9 cellular contexts compared by ENCODE assay signal in the genomic region with DNA sequence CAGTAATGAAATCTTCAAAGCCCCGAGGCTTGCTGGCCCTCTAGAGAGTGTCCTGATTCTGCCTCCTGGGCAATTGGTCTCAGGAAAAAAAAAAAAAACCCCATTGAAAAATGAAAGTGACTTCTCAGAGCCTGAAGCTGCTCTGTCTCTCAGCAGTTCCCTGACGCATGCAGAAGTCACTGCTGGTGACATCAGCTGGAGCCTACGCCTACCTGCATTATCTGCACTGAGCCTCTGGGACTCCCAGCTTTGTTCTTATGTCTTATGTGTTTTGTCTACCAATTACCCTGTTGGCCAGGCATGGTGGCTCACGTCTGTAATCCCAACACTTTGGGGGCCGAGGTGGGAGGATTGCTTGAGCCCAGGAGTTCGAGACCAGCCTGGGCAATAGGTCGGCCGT. TPM values are rescaled to one million over a fixed set of nuclear protein-coding genes. Genes with fewer than 3 reads are reported as not detected.
DNase-seq lines count a peak whose midpoint lies in the region; ATAC-seq, FAIRE-seq and TF ChIP-seq lines count a peak whose summit lies in the region.
"Had no signal": no experiment of that assay in that cellular context is flagged by ENCODE, and none has a peak within 500 bp of the region (broad histone marks: within the 10 kb centered on the region; RNA-seq: fewer than 3 reads in every experiment).

No MANE protein-coding gene starts in this region.

- H3K27me3 ChIP-seq in astrocyte (ENCODE audit: insufficient read depth, low read length): no peaks in the 10 kb centered on the region

- no peaks in the 10 kb centered on the region for H4K20me1 ChIP-seq in astrocyte (ENCODE audit: insufficient read depth, low read length)

- FAIRE-seq in astrocyte (lab: Jason Lieb, UNC): no peak

- H3K4me3 ChIP-seq in astrocyte (ENCODE audit: insufficient read depth, low read depth, low read length): no peak overlapping the region

- peaks cover 1% of the 10 kb centered on the region for H3K27me3 Mint-ChIP-seq in astrocyte (ENCODE audit: low read depth, unreplicated experiment)

- H3K27ac Mint-ChIP-seq in astrocyte (ENCODE audit: unreplicated experiment): no peak overlapping the region
- H3K27ac Mint-ChIP-seq: T-helper 1 cell treated with Interleukin-12 subunit alpha and Interleukin-12 subunit beta and Interleukin-4 antibody, amounts not matched to agents 30 μg/mL and 1 μg/mL, for 36 hours had no signal

- peak overlapping the region; percentile 47 for H3K4me2 ChIP-seq in astrocyte (ENCODE audit: low read length)

- H3K4me1 Mint-ChIP-seq in astrocyte (ENCODE audit: low read depth, unreplicated experiment): no peaks in the 10 kb centered on the region

- ATAC-seq in HG03442 (IDR thresholded peaks at IDR 0.05; ENCODE audit: unreplicated experiment): no peak
- ATAC-seq in HG02588 (IDR thresholded peaks at IDR 0.05; ENCODE audit: unreplicated experiment): no peak

- H3K36me3 Mint-ChIP-seq in astrocyte (ENCODE audit: low read depth, unreplicated experiment): no peaks in the 10 kb centered on the region

- no peaks in the 10 kb centered on the region for H3K36me3 ChIP-seq in astrocyte (ENCODE audit: insufficient read depth, low read length)

- no peak overlapping the region for H3K9ac ChIP-seq in astrocyte (ENCODE audit: low read length)

- TF ChIP-seq CTCF in astrocyte (IDR thresholded peaks at IDR 0.05; ENCODE audit: insufficient read depth, low read depth, low read length): no peak

- no peak overlapping the region for H3K27ac ChIP-seq in astrocyte (ENCODE audit: low read depth, low read length)

- no peaks in the 10 kb centered on the region for H3K4me1 ChIP-seq in astrocyte (ENCODE audit: insufficient read depth, low read length)

- H2AFZ ChIP-seq in astrocyte (ENCODE audit: low read depth, low read length): peak overlapping the region; percentile 36

- DNase-seq in GM03348 (ENCODE audit: low spot score) (peak; percentile 47), HPDE6-E6E7 (ENCODE audit: extremely low spot score) (peak; percentile 46), astrocyte (ENCODE audit: low read depth) (peak; percentile 32), midbrain (lab: John Stamatoyannopoulos, UW) (peak; percentile 23), NCI-H2196 treated with DMSO at 0.1 percent for 48 hours (lab: John Stamatoyannopoulos, UW; ENCODE audit: unreplicated experiment) (no peak)
- DNase-seq: aorta had no signal

- H3K79me2 ChIP-seq in astrocyte (ENCODE audit: insufficient read depth, low read length): no peaks in the 10 kb centered on the region

- no peak overlapping the region for H3K4me3 Mint-ChIP-seq in astrocyte (ENCODE audit: unreplicated experiment)
- H3K4me3 Mint-ChIP-seq: T-helper 1 cell treated with Interleukin-12 subunit alpha and Interleukin-12 subunit beta and Interleukin-4 antibody, amounts not matched to agents 30 μg/mL and 1 μg/mL, for 36 hours had no signal

- H3K9me3 Mint-ChIP-seq in astrocyte (ENCODE audit: unreplicated experiment): no peaks in the 10 kb centered on the region
- H3K9me3 Mint-ChIP-seq: T-helper 1 cell treated with Interleukin-12 subunit alpha and Interleukin-12 subunit beta and Interleukin-4 antibody, amounts not matched to agents 30 μg/mL and 1 μg/mL, for 36 hours had no signal

- H3K9me3 ChIP-seq in astrocyte (ENCODE audit: insufficient read depth, low read depth, low read length): no peaks in the 10 kb centered on the region

RNA-seq across cellular contexts. Expression of gene SLC25A33, which starts 10.1 kb away (rescaled TPM):
- 6.2 and 6.7 TPM in 2 replicates for total RNA-seq in astrocyte

RNA-seq across cellular contexts. Expression of gene TMEM201, which starts 59.5 kb away (rescaled TPM):
- total RNA-seq in astrocyte: 10.0 and 10.9 TPM in 2 replicates
